4 cellular contexts compared by ENCODE assay signal in genomic region chr11:14041565-14041964, GRCh38.
"Had no signal": no experiment of that assay in that cellular context is flagged by ENCODE, and none has a peak within 500 bp of the region (broad histone marks: within the 10 kb centered on the region; RNA-seq: fewer than 3 reads in every experiment).

No MANE protein-coding gene starts in this region.

- H3K4me3 ChIP-seq: GM23248 had no signal

- H3K4me2 ChIP-seq: KMS-11 had no signal

- H2AFZ ChIP-seq: GM23248 had no signal

- ATAC-seq: HepG2 had no signal

- DNase-seq: GM23248 had no signal

- H3K27ac ChIP-seq: GM23248, HL-60, KMS-11 had no signal

- H3K9ac ChIP-seq: GM23248, KMS-11 had no signal

- FAIRE-seq: HepG2 had no signal
